12 cellular contexts compared by ENCODE assay signal in the genomic region with DNA sequence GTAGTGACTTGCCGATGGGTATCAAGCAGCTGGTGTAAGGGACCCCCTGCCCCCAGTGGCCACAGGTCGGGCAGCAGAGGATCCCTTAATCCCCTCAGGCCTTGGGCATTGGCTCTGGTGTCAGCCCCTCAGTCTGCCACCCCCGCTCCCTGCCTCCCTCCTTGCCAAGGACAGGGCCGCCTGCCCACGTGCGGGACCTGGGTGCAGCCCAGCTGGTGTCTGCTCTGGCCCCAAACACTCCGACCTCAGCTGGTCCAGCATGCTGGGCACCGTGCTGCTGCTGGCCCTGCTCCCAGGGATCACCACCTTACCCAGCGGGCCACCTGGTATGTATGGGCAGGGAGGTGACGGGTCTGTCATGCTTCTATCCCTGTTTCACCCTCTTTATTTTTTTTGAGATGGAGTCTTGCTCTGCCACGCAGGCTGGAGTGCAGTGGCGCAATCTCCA. TPM values are rescaled to one million over a fixed set of nuclear protein-coding genes. Genes with fewer than 3 reads are reported as not detected.
DNase-seq lines count a peak whose midpoint lies in the region; ATAC-seq and TF ChIP-seq lines count a peak whose summit lies in the region.
"Had no signal": no experiment of that assay in that cellular context is flagged by ENCODE, and none has a peak within 500 bp of the region (broad histone marks: within the 10 kb centered on the region; RNA-seq: fewer than 3 reads in every experiment).

A gene (plus strand): TSS at position 233 of the 448 bp plus-strand sequence.

- intact Hi-C loops in CD4-positive, alpha-beta T cell (cut with DNase I, micrococcal nuclease), result no loop called here
- intact Hi-C loops in colonic mucosa (cut with DNase I), result no loop called here

- H3K27me3 ChIP-seq in CD4-positive, alpha-beta T cell (ENCODE audit: control insufficient read depth, insufficient read depth, low read length), result peaks cover 35% of the 10 kb centered on the region
- peaks cover 41% of the 10 kb centered on the region for H3K27me3 ChIP-seq in colonic mucosa

- ATAC-seq in CD4-positive, alpha-beta T cell (ENCODE audit: poor library complexity), result no peak
- no peak for ATAC-seq in activated naive CD8-positive, alpha-beta T cell treated with anti-CD3 and anti-CD28 coated beads, Interleukin-2, amount 10 ng/mL, durations not matched to agents 7 days and 5 days (ENCODE audit: low read depth)
- no peak for ATAC-seq in HG03159 (IDR thresholded peaks at IDR 0.05; ENCODE audit: unreplicated experiment)
- ATAC-seq: gastroesophageal sphincter had no signal

- POLR2A ChIA-PET in CD4-positive, alpha-beta T cell (lab: Charles Lee), result interaction anchor here (1.5 to 7.7 kb wide), 2 partner anchors 11 to 29 kb away, joined by 4 to 116 read pairs; a partner anchor contains a TSS
- POLR2A ChIA-PET in activated naive CD8-positive, alpha-beta T cell treated with anti-CD3 and anti-CD28 coated beads, Interleukin-2, amount 10 ng/mL, durations not matched to agents 7 days and 5 days (lab: Charles Lee), result no interaction called here

- TF ChIP-seq CTCF in CD4-positive, alpha-beta T cell (IDR thresholded peaks at IDR 0.05), result no peak
- TF ChIP-seq CTCF in HFFc6 (IDR thresholded peaks at IDR 0.05) (no peak), nephron (IDR thresholded peaks at IDR 0.05; ENCODE audit: unreplicated experiment in 3 of 3) (no peak), colonic mucosa (IDR thresholded peaks at IDR 0.05) (no peak)

- H3K9me3 ChIP-seq in CD4-positive, alpha-beta T cell (ENCODE audit: control insufficient read depth, low read length), result no peaks in the 10 kb centered on the region
- H3K9me3 ChIP-seq in colonic mucosa, result no peaks in the 10 kb centered on the region
- H3K9me3 ChIP-seq: gastroesophageal sphincter had no signal

- CTCF ChIA-PET in CD4-positive, alpha-beta T cell (lab: Charles Lee), result no interaction called here

- peaks cover 9% of the 10 kb centered on the region for H3K4me1 ChIP-seq in colonic mucosa

- peaks cover 28% of the 10 kb centered on the region for H3K36me3 Mint-ChIP-seq in CD4-positive, alpha-beta T cell (ENCODE audit: low read depth)
- H3K36me3 Mint-ChIP-seq in HFFc6 (ENCODE audit: low read depth) (peaks cover 5% of the 10 kb centered on the region; the same call in 1 of the 2 replicates), nephron (ENCODE audit: low read depth) (peaks cover 13% of the 10 kb centered on the region)
- peaks cover 10% of the 10 kb centered on the region for H3K36me3 Mint-ChIP-seq in activated naive CD8-positive, alpha-beta T cell treated with anti-CD3 and anti-CD28 coated beads, Interleukin-2, amount 10 ng/mL, durations not matched to agents 7 days and 5 days

- peak within 1 kb of the TSS; percentile 46 for H3K27ac Mint-ChIP-seq in CD4-positive, alpha-beta T cell
- H3K27ac Mint-ChIP-seq in HFFc6 (peak within 1 kb of the TSS; percentile 48), nephron (peak within 1 kb of the TSS in 1 of 3 experiments; percentile 43)
- H3K27ac Mint-ChIP-seq in activated naive CD8-positive, alpha-beta T cell treated with anti-CD3 and anti-CD28 coated beads, Interleukin-2, amount 10 ng/mL, durations not matched to agents 7 days and 5 days, result no peak within 1 kb of the TSS

- no peak for DNase-seq in CD4-positive, alpha-beta T cell
- DNase-seq in HFFc6 (no peak), colonic mucosa (no peak), DMS79 treated with DMSO at 0.1 percent for 48 hours (lab: John Stamatoyannopoulos, UW) (no peak), SKM-1 (lab: John Stamatoyannopoulos, UW; ENCODE audit: unreplicated experiment) (no peak)
- no peak for DNase-seq in activated naive CD8-positive, alpha-beta T cell treated with anti-CD3 and anti-CD28 coated beads, Interleukin-2, amount 10 ng/mL, durations not matched to agents 7 days and 5 days
- DNase-seq: activated CD4-positive, alpha-beta T cell treated with anti-CD3 and anti-CD28 coated beads for 4 hours; MV-4-11 had no signal

- no peak within 1 kb of the TSS for H3K4me3 ChIP-seq in colonic mucosa

- no peak within 1 kb of the TSS for H3K27ac ChIP-seq in CD4-positive, alpha-beta T cell (ENCODE audit: low read depth, low read length)
- no peak within 1 kb of the TSS for H3K27ac ChIP-seq in colonic mucosa
- H3K27ac ChIP-seq: cardiac muscle cell had no signal

- peaks cover 18% of the 10 kb centered on the region for H3K4me1 Mint-ChIP-seq in CD4-positive, alpha-beta T cell (ENCODE audit: low read depth)
- peaks cover 14% of the 10 kb centered on the region for H3K4me1 Mint-ChIP-seq in HFFc6 (ENCODE audit: low read depth)
- peaks cover 10% of the 10 kb centered on the region for H3K4me1 Mint-ChIP-seq in activated naive CD8-positive, alpha-beta T cell treated with anti-CD3 and anti-CD28 coated beads, Interleukin-2, amount 10 ng/mL, durations not matched to agents 7 days and 5 days
- H3K4me1 Mint-ChIP-seq in nephron, result peaks cover 6% of the 10 kb centered on the region

- H3K9me3 Mint-ChIP-seq in CD4-positive, alpha-beta T cell, result no peaks in the 10 kb centered on the region
- H3K9me3 Mint-ChIP-seq in HFFc6, result no peaks in the 10 kb centered on the region
- H3K9me3 Mint-ChIP-seq in activated naive CD8-positive, alpha-beta T cell treated with anti-CD3 and anti-CD28 coated beads, Interleukin-2, amount 10 ng/mL, durations not matched to agents 7 days and 5 days, result no peaks in the 10 kb centered on the region
- H3K9me3 Mint-ChIP-seq in nephron, result no peaks in the 10 kb centered on the region

- H3K4me3 Mint-ChIP-seq in CD4-positive, alpha-beta T cell, result peak within 1 kb of the TSS; percentile 48
- H3K4me3 Mint-ChIP-seq in HFFc6 (peak within 1 kb of the TSS; percentile 72), nephron (peak within 1 kb of the TSS; percentile 48 to 76 (median 71))
- H3K4me3 Mint-ChIP-seq in activated naive CD8-positive, alpha-beta T cell treated with anti-CD3 and anti-CD28 coated beads, Interleukin-2, amount 10 ng/mL, durations not matched to agents 7 days and 5 days, result peak within 1 kb of the TSS; percentile 57

- peaks cover 8% of the 10 kb centered on the region for H3K36me3 ChIP-seq in colonic mucosa

- H3K9ac ChIP-seq in colonic mucosa (ENCODE audit: low read depth in 2 of 2, low read length in 2 of 2), result no peak within 1 kb of the TSS

- H3K27me3 Mint-ChIP-seq in CD4-positive, alpha-beta T cell, result peaks cover 33% of the 10 kb centered on the region
- peaks cover 9% of the 10 kb centered on the region for H3K27me3 Mint-ChIP-seq in HFFc6 (ENCODE audit: insufficient read depth)
- H3K27me3 Mint-ChIP-seq in activated naive CD8-positive, alpha-beta T cell treated with anti-CD3 and anti-CD28 coated beads, Interleukin-2, amount 10 ng/mL, durations not matched to agents 7 days and 5 days, result peaks cover 38% of the 10 kb centered on the region
- H3K27me3 Mint-ChIP-seq in nephron (ENCODE audit: low read depth), result peaks cover 48% of the 10 kb centered on the region

RNA-seq across cellular contexts. Expression of the gene that starts here (rescaled TPM):
- total RNA-seq in CD4-positive, alpha-beta T cell, result 1 to 10 TPM; 1.1 to 1.2 TPM
- 10 to 100 TPM in 2 of 6 experiments, 1 to 10 TPM in 4; 4.5 to 12.0 (median 7.7) TPM for total RNA-seq in HFFc6 (2021; fragmentation: NEBNext Ultra II Directional; extraction: Animal tissue kit (Norgen Biotek cat#: 25700))
- 1 to 10 TPM; 2.2 to 3.6 TPM for total RNA-seq in activated naive CD8-positive, alpha-beta T cell treated with anti-CD3 and anti-CD28 coated beads, Interleukin-2, amount 10 ng/mL, durations not matched to agents 7 days and 5 days
- not detected for total RNA-seq in colonic mucosa
